20 cellular contexts compared by ENCODE assay signal in the genomic region with DNA sequence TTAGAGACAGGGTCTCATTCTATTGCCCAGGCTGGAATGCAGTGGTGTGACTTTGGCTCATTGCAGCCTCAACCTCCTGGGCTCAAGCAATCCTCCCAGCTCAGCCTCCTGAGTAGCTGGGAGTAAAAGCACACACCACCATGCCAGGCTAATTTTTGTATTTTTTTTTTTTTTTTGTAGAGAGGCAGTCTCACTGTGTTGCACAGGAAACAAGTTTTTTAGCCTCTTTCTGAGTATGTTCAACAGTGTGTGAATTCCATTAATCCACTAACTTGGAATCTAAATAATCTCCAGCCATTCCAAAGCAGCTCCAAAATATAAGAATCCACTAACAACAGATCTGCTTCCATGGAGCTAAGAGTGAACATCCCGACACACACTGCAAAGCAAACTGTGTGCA.
"Had no signal": no experiment of that assay in that cellular context is flagged by ENCODE, and none has a peak within 500 bp of the region (broad histone marks: within the 10 kb centered on the region; RNA-seq: fewer than 3 reads in every experiment).

No MANE protein-coding gene starts in this region.

- H3K4me3 Mint-ChIP-seq: activated B cell treated with CpG ODN at 0.5 μM for 24 hours; activated CD8-positive, alpha-beta T cell treated with anti-CD3 and anti-CD28 coated beads for 36 hours; activated T-cell treated with anti-CD3 and anti-CD28 coated beads, Interleukin-2, amount 50 U/mL, for 4 hours; stimulated activated memory B cell treated with anti-CD40 and anti-IgM and Interleukin-4, amounts not matched to agents 10 μg/mL and 1 μg/mL and 100 μg/mL, for 72 hours; T-helper 2 cell treated with Interferon-gamma antibody and Interleukin-4, amounts not matched to agents 5 μg/mL and 100 μg/mL, for 36 hours had no signal

- H3K4me3 ChIP-seq: body of pancreas, esophagus squamous epithelium, left ventricle myocardium inferior, lung, mucosa of descending colon, pancreas, prostate gland, sigmoid colon, testis had no signal

- H3K27ac Mint-ChIP-seq: activated B cell treated with CpG ODN at 0.5 μM for 24 hours; activated CD8-positive, alpha-beta T cell treated with anti-CD3 and anti-CD28 coated beads for 36 hours; activated T-helper 2 cell treated with anti-CD3 and anti-CD28 coated beads, Interferon-gamma antibody, Interleukin-2, Interleukin-4, amounts not matched to agents 10 μg/mL and 5 μg/mL and 100 μg/mL, durations not matched to agents 14 hours and 24 hours and 36 hours; stimulated activated memory B cell treated with anti-CD40 and anti-IgM and Interleukin-4, amounts not matched to agents 10 μg/mL and 1 μg/mL and 100 μg/mL, for 72 hours had no signal

- H3K9me3 Mint-ChIP-seq: activated B cell treated with CpG ODN at 0.5 μM for 24 hours; activated CD8-positive, alpha-beta T cell treated with anti-CD3 and anti-CD28 coated beads for 36 hours; activated T-cell treated with anti-CD3 and anti-CD28 coated beads, Interleukin-2, amount 50 U/mL, for 4 hours; activated T-helper 2 cell treated with anti-CD3 and anti-CD28 coated beads, Interferon-gamma antibody, Interleukin-2, Interleukin-4, amounts not matched to agents 10 μg/mL and 5 μg/mL and 100 μg/mL, durations not matched to agents 14 hours and 24 hours and 36 hours; stimulated activated memory B cell treated with anti-CD40 and anti-IgM and Interleukin-4, amounts not matched to agents 10 μg/mL and 1 μg/mL and 100 μg/mL, for 72 hours; T-helper 2 cell treated with Interferon-gamma antibody and Interleukin-4, amounts not matched to agents 5 μg/mL and 100 μg/mL, for 36 hours had no signal

- H3K36me3 ChIP-seq: esophagus squamous epithelium, left ventricle myocardium inferior, pancreas, prostate gland, sigmoid colon had no signal

- H3K27ac ChIP-seq: body of pancreas, esophagus squamous epithelium, left ventricle myocardium inferior, pancreas, prostate gland, sigmoid colon, testis had no signal

- DNase-seq: activated B cell treated with CpG ODN at 0.5 μM for 24 hours, amygdala, body of pancreas, esophagus squamous epithelium, foreskin melanocyte, left ventricle myocardium inferior, mucosa of descending colon, pancreas, retina, sigmoid colon, small intestine, testis, trophoblast cell had no signal

- ATAC-seq: body of pancreas; mucosa of descending colon; pancreas; stimulated activated memory B cell treated with anti-CD40 and anti-IgM and Interleukin-4, amounts not matched to agents 10 μg/mL and 1 μg/mL and 100 μg/mL, for 72 hours had no signal

- H3K36me3 Mint-ChIP-seq: stimulated activated memory B cell treated with anti-CD40 and anti-IgM and Interleukin-4, amounts not matched to agents 10 μg/mL and 1 μg/mL and 100 μg/mL, for 72 hours had no signal

- H3K4me1 Mint-ChIP-seq: activated B cell treated with CpG ODN at 0.5 μM for 24 hours; stimulated activated memory B cell treated with anti-CD40 and anti-IgM and Interleukin-4, amounts not matched to agents 10 μg/mL and 1 μg/mL and 100 μg/mL, for 72 hours had no signal

- H3K4me1 ChIP-seq: body of pancreas, left ventricle myocardium inferior, pancreas, prostate gland, testis had no signal

- H3K27me3 ChIP-seq: pancreas, sigmoid colon, testis had no signal

- H3K9me3 ChIP-seq: body of pancreas, esophagus squamous epithelium, left ventricle myocardium inferior, mucosa of descending colon, pancreas, prostate gland, sigmoid colon, testis had no signal
